9 cellular contexts compared by ENCODE assay signal in genomic region chr2:112812318-112813042, GRCh38. TPM values are rescaled to one million over a fixed set of nuclear protein-coding genes. Genes with fewer than 3 reads are reported as not detected.
DNase-seq lines count a peak whose midpoint lies in the region; ATAC-seq, FAIRE-seq and TF ChIP-seq lines count a peak whose summit lies in the region.
"Had no signal": no experiment of that assay in that cellular context is flagged by ENCODE, and none has a peak within 500 bp of the region (broad histone marks: within the 10 kb centered on the region; RNA-seq: fewer than 3 reads in every experiment).

No MANE protein-coding gene starts in this region.

- ATAC-seq in GM19372 (IDR thresholded peaks at IDR 0.05; ENCODE audit: low read depth, unreplicated experiment), result peak; percentile 64

- WGBS in suprapubic skin, result 67% methylated on average over 12 of the region's 12 CpGs

- H3K9me3 ChIP-seq in SJSA1 (replicated peaks) (peaks cover 1% of the 10 kb centered on the region; the same call in 1 of the 2 replicates), suprapubic skin (no peaks in the 10 kb centered on the region)

- H3K36me3 ChIP-seq in SJSA1 (no peaks in the 10 kb centered on the region), suprapubic skin (no peaks in the 10 kb centered on the region)

- H3K27ac ChIP-seq in SJSA1 (peak overlapping the region; percentile 88), suprapubic skin (no peak overlapping the region)

- TF ChIP-seq CTCF in AG10803 (conservative IDR thresholded peaks at IDR 0.05; ENCODE audit: low read length) (no peak), fibroblast of pulmonary artery (IDR thresholded peaks at IDR 0.05; ENCODE audit: low read length, missing control alignments) (no peak), suprapubic skin (IDR thresholded peaks at IDR 0.05) (no peak)

- H3K4me1 ChIP-seq in SJSA1 (replicated peaks) (peaks cover 36% of the 10 kb centered on the region), suprapubic skin (peaks cover 33% of the 10 kb centered on the region)

- H3K4me3 ChIP-seq in AG10803 (ENCODE audit: low read length), result no peak overlapping the region
- no peak overlapping the region for H3K4me3 ChIP-seq in SJSA1
- H3K4me3 ChIP-seq in fibroblast of pulmonary artery (replicated peaks; ENCODE audit: low read depth, low read length), result no peak overlapping the region
- H3K4me3 ChIP-seq in suprapubic skin, result no peak overlapping the region

- no peak for FAIRE-seq in GM12891 (lab: Jason Lieb, UNC)

- TF ChIP-seq POLR2A in suprapubic skin (IDR thresholded peaks at IDR 0.05) (no peak), GM12891 (IDR thresholded peaks at IDR 0.05; ENCODE audit: low read depth, low read length) (no peak)

- TF ChIP-seq EP300 in suprapubic skin (IDR thresholded peaks at IDR 0.05), result no peak

- H3K27me3 ChIP-seq in SJSA1 (replicated peaks) (no peaks in the 10 kb centered on the region), suprapubic skin (no peaks in the 10 kb centered on the region)

- peak; percentile 74 for DNase-seq in AG10803 (ENCODE audit: low read depth)
- DNase-seq in SJSA1 (ENCODE audit: low read depth in 1 of 2, low spot score in 2 of 2), result peak; percentile 59 to 76
- DNase-seq in fibroblast of pulmonary artery (ENCODE audit: low read depth), result peak; percentile 81
- DNase-seq in NCI-H774 (lab: John Stamatoyannopoulos, UW), result no peak
- DNase-seq in suprapubic skin (ENCODE audit: low spot score in 2 of 2), result no peak
- DNase-seq in GM12891 (ENCODE audit: insufficient read length, low spot score), result no peak
- DNase-seq in NCI-H1930 (lab: John Stamatoyannopoulos, UW), result no peak
- DNase-seq: DMS153 had no signal

TF ChIP-seq in GM12891, 5 proteins besides CTCF, POLR2A, EP300 and RAD21:
- TF ChIP-seq POLR2AphosphoS5 (IDR thresholded peaks at IDR 0.05; ENCODE audit: low read depth, low read length), result no peak
- no peak for TF ChIP-seq SPI1 (IDR thresholded peaks at IDR 0.05; ENCODE audit: low read depth, low read length)
- no peak for TF ChIP-seq PAX5 (IDR thresholded peaks at IDR 0.05; ENCODE audit: insufficient read depth, low read length, severe bottlenecking)
- no peak for TF ChIP-seq POU2F2 (IDR thresholded peaks at IDR 0.05; ENCODE audit: low read depth, low read length)
- no peak for TF ChIP-seq TAF1 (IDR thresholded peaks at IDR 0.05; ENCODE audit: low read depth, low read length)

RNA-seq across cellular contexts. Expression of gene IL1B, which starts 24.1 kb away (rescaled TPM):
- 4.2 and 4.3 TPM in 2 replicates for total RNA-seq in SJSA1 (2014; rRNA removed; shearing (Covaris generic))
- 1 to 10 TPM in 1 of 4 donors, not detected in 3; 1.2 TPM for total RNA-seq in suprapubic skin
- polyA plus RNA-seq in GM12891 (2012; ENCODE audit: low read depth, missing spikeins), result 0.22 TPM

RNA-seq across cellular contexts. Expression of gene IL1A, which starts 28.2 kb away (rescaled TPM):
- 0.16 and 1.5 TPM in 2 replicates for total RNA-seq in SJSA1 (2014; rRNA removed; shearing (Covaris generic))
- total RNA-seq in suprapubic skin, result 1 to 10 TPM in 1 of 4 donors, under 1 TPM in 2, not detected in 1; 0.49 to 1.1 (median 0.76) TPM
- 1.1 TPM for polyA plus RNA-seq in GM12891 (2012; ENCODE audit: low read depth, missing spikeins)

RNA-seq across cellular contexts. Expression of gene CKAP2L, which starts 48.1 kb away (rescaled TPM):
- 25.1 and 33.4 TPM in 2 replicates for total RNA-seq in SJSA1 (2014; rRNA removed; shearing (Covaris generic))
- 1 to 10 TPM; 1.7 to 9.1 (median 3.2) TPM for total RNA-seq in suprapubic skin
- 6.7 TPM for polyA plus RNA-seq in GM12891 (2012; ENCODE audit: low read depth, missing spikeins)

Comparison
In these comparisons a context has a peak if more than half of its experiments do, and no peak if none do; other contexts are left out.
1. DNase-seq: peak in AG10803 (single experiment), SJSA1 (2 of 2) and fibroblast of pulmonary artery (single experiment); none in NCI-H774 (single experiment), suprapubic skin (0 of 2), GM12891 (single experiment) and NCI-H1930 (0 of 2).